Comparison of ENCODE assay signal across 12 cellular contexts in genomic region chr16:12096162-12096781, GRCh38.
A peak's percentile ranks its signal among the peaks of the same experiment; 100 is the strongest.
DNase-seq lines count a peak whose midpoint lies in the region; ATAC-seq and TF ChIP-seq lines count a peak whose summit lies in the region.
"Had no signal": no experiment of that assay in that cellular context is flagged by ENCODE, and none has a peak within 500 bp of the region (broad histone marks: within the 10 kb centered on the region; RNA-seq: fewer than 3 reads in every experiment).

No MANE protein-coding gene starts in this region.

- no peak for TF ChIP-seq POLR2A in prostate gland (IDR thresholded peaks at IDR 0.05)

- no peaks in the 10 kb centered on the region for H3K79me1 ChIP-seq in neuronal stem cell (ENCODE audit: low read depth, low read length)

- H3K18ac ChIP-seq in neuronal stem cell (ENCODE audit: low read length), result no peak overlapping the region

- DNase-seq in AG10803 (ENCODE audit: low read depth) (peak; percentile 75), NCI-H1694 (lab: John Stamatoyannopoulos, UW) (peak; percentile 53), neuronal stem cell (ENCODE audit: low spot score) (no peak), prostate gland (ENCODE audit: low spot score) (no peak), left colon (no peak), RWPE1 (ENCODE audit: low spot score) (no peak), SIG-M5 treated with dmso at 0.1 percent for 504 hours (lab: John Stamatoyannopoulos, UW; ENCODE audit: unreplicated experiment) (no peak)
- DNase-seq: CD4-positive, CD25-positive, alpha-beta regulatory T cell; H9; NCI-H1436 treated with DMSO at 0.1 percent for 48 hours; small intestine had no signal

- H3K27ac ChIP-seq in neuronal stem cell (replicated peaks; ENCODE audit: low read length) (peak overlapping the region; percentile 89), prostate gland (no peak overlapping the region), RWPE1 (no peak overlapping the region)

- TF ChIP-seq CTCF in AG10803 (conservative IDR thresholded peaks at IDR 0.05; ENCODE audit: low read length) (no peak), prostate gland (IDR thresholded peaks at IDR 0.05) (no peak), RWPE1 (conservative IDR thresholded peaks at IDR 0.05; ENCODE audit: low read depth) (no peak)

- CTCF ChIA-PET in RWPE1 (lab: Yijun Ruan, JAX), result interaction anchor here (0.8 to 2.6 kb wide), 6 partner anchors 10 to 245 kb away, joined by 3 to 20 read pairs (median 10); no protein-coding TSS in a partner anchor

- H2BK5ac ChIP-seq in neuronal stem cell (ENCODE audit: low read length), result no peak overlapping the region

- intact Hi-C loops in prostate gland (cut with DNase I) (loop anchor here (5.0 kb wide), 1 partner anchor 1671 kb away; no protein-coding TSS in a partner anchor), left colon (cut with DNase I, micrococcal nuclease) (loop anchor here in 1 of 2 donors (10.0 kb wide), 1 partner anchor 719 kb away; no protein-coding TSS in a partner anchor)

- H3K4ac ChIP-seq in neuronal stem cell (ENCODE audit: low read length), result no peak overlapping the region

- ATAC-seq in esophagus mucosa (peak; percentile 8), left colon (no peak)

- no peak overlapping the region for H4K91ac ChIP-seq in neuronal stem cell (ENCODE audit: low read depth, low read length, poor library complexity)

- no peaks in the 10 kb centered on the region for H3K36me3 ChIP-seq in neuronal stem cell (replicated peaks in 1 of 2; ENCODE audit: control insufficient read depth in 2 of 2, insufficient read depth in 2 of 2, low read length in 2 of 2)
- H3K36me3 ChIP-seq in prostate gland, result no peaks in the 10 kb centered on the region

- no peak overlapping the region for H2BK12ac ChIP-seq in neuronal stem cell (ENCODE audit: low read length)

- H3K9ac ChIP-seq in neuronal stem cell (ENCODE audit: low read depth, low read length, poor library complexity), result no peak overlapping the region

- no peak overlapping the region for H2AFZ ChIP-seq in neuronal stem cell (ENCODE audit: low read length)

- no peak overlapping the region for H3K14ac ChIP-seq in neuronal stem cell (ENCODE audit: low read length)

- H2BK15ac ChIP-seq in neuronal stem cell (ENCODE audit: low read length), result no peak overlapping the region

- no CpG with 5 or more reads among the region's 8 CpGs for WGBS in neuronal stem cell (ENCODE audit: extremely low coverage in 2 of 2, insufficient read length in 2 of 2, insufficient replicate concordance in 1 of 2), 2 donors
- 92% methylated on average over 8 of the region's 8 CpGs for WGBS in prostate gland

- POLR2A ChIA-PET in RWPE1 (lab: Yijun Ruan, JAX; ENCODE audit: low non-redundant PET), result no interaction called here

- H3K4me3 ChIP-seq in AG10803 (ENCODE audit: low read length) (no peak overlapping the region), neuronal stem cell (ENCODE audit: low read length in 2 of 2) (no peak overlapping the region), prostate gland (no peak overlapping the region)

- no peak overlapping the region for H2BK120ac ChIP-seq in neuronal stem cell (ENCODE audit: low read depth, low read length)

- H3K27me3 ChIP-seq in neuronal stem cell (ENCODE audit: control insufficient read depth in 3 of 3, insufficient read depth in 3 of 3, low read depth in 1 of 3, low read length in 3 of 3) (no peaks in the 10 kb centered on the region), prostate gland (replicated peaks; ENCODE audit: insufficient read depth) (no peaks in the 10 kb centered on the region)

- no peak overlapping the region for H2AK5ac ChIP-seq in neuronal stem cell (ENCODE audit: low read depth, low read length)

- no peak overlapping the region for H3K4me2 ChIP-seq in neuronal stem cell (ENCODE audit: insufficient read depth, low read length, poor library complexity, severe bottlenecking)

- no peak overlapping the region for H4K8ac ChIP-seq in neuronal stem cell (ENCODE audit: low read depth, low read length)

- H3K9me3 ChIP-seq in neuronal stem cell (replicated peaks in 1 of 2; ENCODE audit: control insufficient read depth in 2 of 2, insufficient read depth in 1 of 2, low read depth in 1 of 2, low read length in 2 of 2) (no peaks in the 10 kb centered on the region), prostate gland (no peaks in the 10 kb centered on the region)

- H3K23ac ChIP-seq in neuronal stem cell (ENCODE audit: low read depth, low read length, poor library complexity), result no peak overlapping the region

- H3K4me1 ChIP-seq in neuronal stem cell (ENCODE audit: control insufficient read depth in 2 of 2, insufficient read depth in 1 of 2, low read depth in 1 of 2, low read length in 2 of 2), result peaks cover 43 to 55% of the 10 kb centered on the region in 2 donors
- peaks cover 8% of the 10 kb centered on the region for H3K4me1 ChIP-seq in prostate gland (replicated peaks)

Comparison
In these comparisons a context has a peak if more than half of its experiments do, and no peak if none do; other contexts are left out.
1. DNase-seq: peak in AG10803 (single experiment) and NCI-H1694 (single experiment); none in neuronal stem cell (single experiment), prostate gland (single experiment), left colon (0 of 2), RWPE1 (single experiment) and SIG-M5 treated with dmso at 0.1 percent for 504 hours (single experiment).